8 cellular contexts compared by ENCODE assay signal in the genomic region with DNA sequence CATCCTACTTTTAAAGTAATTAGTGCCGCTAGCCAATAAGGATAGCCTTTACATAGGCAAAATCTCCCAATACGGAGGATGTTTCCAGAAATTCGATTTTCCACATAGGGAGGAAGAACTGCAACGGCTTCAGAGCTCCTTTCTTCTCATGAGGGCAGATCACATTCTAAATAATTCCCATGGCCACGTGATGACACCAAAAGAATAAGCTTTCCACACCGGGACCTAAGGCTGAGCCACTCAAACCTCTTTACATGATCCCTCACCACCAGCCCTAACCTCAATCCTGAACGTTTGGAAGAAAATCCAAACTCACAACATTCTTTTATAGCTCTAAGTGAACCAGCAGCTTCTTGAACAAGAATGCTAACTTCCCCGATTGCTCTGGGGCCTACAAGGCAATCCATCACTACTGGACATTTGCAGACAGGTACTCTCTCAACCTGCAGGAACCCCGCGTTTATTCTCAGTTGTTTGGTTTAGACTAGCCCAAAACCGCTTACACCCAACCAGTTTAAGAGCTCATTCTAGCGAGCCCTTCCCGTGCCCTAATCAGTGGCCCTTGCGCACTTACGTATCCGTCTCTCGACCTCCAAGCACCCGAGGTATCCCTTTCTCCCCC. TPM values are rescaled to one million over a fixed set of nuclear protein-coding genes. Genes with fewer than 3 reads are reported as not detected.
DNase-seq lines count a peak whose midpoint lies in the region; ATAC-seq, FAIRE-seq and TF ChIP-seq lines count a peak whose summit lies in the region.

No MANE protein-coding gene starts in this region.

- H3K56ac ChIP-seq in H1 (replicated peaks; ENCODE audit: insufficient read length, low read depth, low read length) = peak overlapping the region; percentile 52

- TF ChIP-seq EP300 in H1 (IDR thresholded peaks at IDR 0.05; ENCODE audit: borderline replicate concordance in 1 of 2, low read depth in 2 of 2, low read length in 2 of 2) = no peak

- H3K27ac ChIP-seq in 22Rv1 (peak overlapping the region; percentile 89), Peyer's patch (peak overlapping the region; percentile 76 to 93 (median 82)), H1 (ENCODE audit: low read depth, low read length) (peak overlapping the region; percentile 68; the same call in 1 of the 2 replicates)

- no peaks in the 10 kb centered on the region for H3K9me3 Mint-ChIP-seq in nephron

- no peaks in the 10 kb centered on the region for H4K20me1 ChIP-seq in H1 (replicated peaks in 1 of 2; ENCODE audit: control insufficient read depth in 1 of 2, insufficient read depth in 2 of 2, low read length in 2 of 2)

- peak; percentile 32 for FAIRE-seq in H1 (lab: Jason Lieb, UNC)

- no peaks in the 10 kb centered on the region; the same call in 1 of the 2 replicates for H3K79me1 ChIP-seq in H1 (ENCODE audit: low read depth, low read length)

- H2BK20ac ChIP-seq in H1 (ENCODE audit: low read length) = no peak overlapping the region

- CTCF ChIA-PET in H1 (lab: Charles Lee; ENCODE audit: partially characterized antibody) = interaction anchor here (0.7 to 3.7 kb wide), 20 partner anchors 10 to 788 kb away, joined by 3 to 30 read pairs (median 6); no protein-coding TSS in a partner anchor

- no peak overlapping the region for H2BK12ac ChIP-seq in H1 (ENCODE audit: low read depth, low read length)

- peak overlapping the region; percentile 80 to 97 for H3K4me2 ChIP-seq in H1 (ENCODE audit: insufficient read depth in 1 of 2, low read depth in 2 of 2, low read length in 2 of 2)

- H3K27me3 ChIP-seq in Peyer's patch = no peaks in the 10 kb centered on the region
- H3K27me3 ChIP-seq in H1 (replicated peaks in 1 of 4; ENCODE audit: control insufficient read depth in 3 of 4, extremely low read depth in 1 of 4, insufficient read depth in 3 of 4, low read length in 3 of 4) = no peaks in the 10 kb centered on the region

- H3K36me3 ChIP-seq in Peyer's patch (no peaks in the 10 kb centered on the region), H1 (ENCODE audit: control insufficient read depth in 2 of 4, insufficient read depth in 4 of 4, low read length in 3 of 4) (peaks cover 0 to 15% (median 7%) of the 10 kb centered on the region in 4 experiments; a peak in 4 of 8 replicates)

- H3K9ac ChIP-seq in H1 (replicated peaks in 1 of 4; ENCODE audit: extremely low read depth in 1 of 4, low read depth in 3 of 4, low read length in 3 of 4) = peak overlapping the region; percentile 56 to 86 (median 72)

- H3K79me2 ChIP-seq in H1 (ENCODE audit: control insufficient read depth in 1 of 2, insufficient read depth in 2 of 2, low read length in 2 of 2) = peaks cover 0 to 53% of the 10 kb centered on the region in 2 experiments; a peak in 3 of 4 replicates

- H3K18ac ChIP-seq in H1 (ENCODE audit: extremely low read depth, low read length) = peak overlapping the region; percentile 56

- no peak overlapping the region for H3K23ac ChIP-seq in H1 (ENCODE audit: insufficient read length)

- TF ChIP-seq CTCF in 22Rv1 (IDR thresholded peaks at IDR 0.05) (no peak), Peyer's patch (IDR thresholded peaks at IDR 0.05) (no peak), H1 (IDR thresholded peaks at IDR 0.05; ENCODE audit: control extremely low read depth in 1 of 3, insufficient read depth in 1 of 3, low read depth in 1 of 3, low read length in 3 of 3) (no peak), nephron (IDR thresholded peaks at IDR 0.05; ENCODE audit: unreplicated experiment in 3 of 3) (no peak)

- peak overlapping the region; percentile 3 for H4K5ac ChIP-seq in H1 (ENCODE audit: insufficient read length, low read depth, low read length)

- no peak overlapping the region for H3K14ac ChIP-seq in H1 (ENCODE audit: insufficient read length)

- H3K4me3 ChIP-seq in GM08714 (ENCODE audit: low read length) = peak overlapping the region; percentile 74
- H3K4me3 ChIP-seq in Peyer's patch = peak overlapping the region; percentile 60 to 97 (median 87)
- H3K4me3 ChIP-seq in H1 (ENCODE audit: extremely low read depth in 1 of 4, insufficient read depth in 2 of 4, low read depth in 3 of 4, low read length in 4 of 4) = peak overlapping the region; percentile 70 to 98 (median 86)

- H4K91ac ChIP-seq in H1 (replicated peaks; ENCODE audit: insufficient read length, low read length) = peak overlapping the region; percentile 46

- ATAC-seq in HG02852 (IDR thresholded peaks at IDR 0.05; ENCODE audit: unreplicated experiment) = no peak
- no peak for ATAC-seq in HG03439 (IDR thresholded peaks at IDR 0.05; ENCODE audit: unreplicated experiment)

- peak overlapping the region; percentile 68; the same call in 1 of the 2 replicates for H2AFZ ChIP-seq in H1 (ENCODE audit: low read length)

- 14% methylated on average over 18 of the region's 18 CpGs; no CpG with 5 or more reads in 1 of the 2 experiments for WGBS in H1 (ENCODE audit: extremely low coverage in 1 of 2, insufficient coverage in 1 of 2, insufficient read length in 1 of 2, insufficient replicate concordance in 2 of 2, low coverage in 1 of 2, low lambda C conversion rate in 2 of 2, missing lambda C conversion rate in 1 of 2), 2 experiments

- no peak for TF ChIP-seq RAD21 in H1 (IDR thresholded peaks at IDR 0.05 in 1 of 2, conservative IDR thresholded peaks at IDR 0.05 in 1 of 2; ENCODE audit: low read depth in 2 of 2, low read length in 2 of 2)

- H3K4me1 ChIP-seq in Peyer's patch (peaks cover 0 to 12% (median 4%) of the 10 kb centered on the region in 4 donors), H1 (replicated peaks in 1 of 4; ENCODE audit: control insufficient read depth in 3 of 4, insufficient read depth in 4 of 4, low read length in 3 of 4) (peaks cover 3 to 6% (median 4%) of the 10 kb centered on the region in 4 experiments; a peak in 5 of 7 replicates)

- no peak overlapping the region for H2BK120ac ChIP-seq in H1 (replicated peaks; ENCODE audit: low read depth, low read length)

- H3K4me3 Mint-ChIP-seq in nephron = peak overlapping the region; percentile 95 to 97 (median 96)

- peaks cover 10% of the 10 kb centered on the region for H3K36me3 Mint-ChIP-seq in nephron (ENCODE audit: low read depth)

- H3K4me1 Mint-ChIP-seq in nephron = peaks cover 47% of the 10 kb centered on the region

- no peaks in the 10 kb centered on the region for H3K9me3 ChIP-seq in Peyer's patch
- H3K9me3 ChIP-seq in H1 (ENCODE audit: insufficient read depth in 2 of 2, low read depth in 1 of 2, low read length in 1 of 2) = no peaks in the 10 kb centered on the region

- peak overlapping the region; percentile 74 to 96 (median 84) for H3K27ac Mint-ChIP-seq in nephron

- no peaks in the 10 kb centered on the region for H3K27me3 Mint-ChIP-seq in nephron (ENCODE audit: low read depth)

- peaks cover 10% of the 10 kb centered on the region for H3K23me2 ChIP-seq in H1 (ENCODE audit: low read depth, low read length)

- 0 out of 2 replicates have a peak overlapping the region, but pooled peaks have one; percentile 75 for H4K8ac ChIP-seq in H1 (ENCODE audit: extremely low read depth, insufficient read depth, low read length)

- no peak overlapping the region for H2BK15ac ChIP-seq in H1 (ENCODE audit: low read length)

- H3K4ac ChIP-seq in H1 (replicated peaks; ENCODE audit: insufficient read length, low read depth, low read length) = peak overlapping the region; percentile 17

- H2BK5ac ChIP-seq in H1 (ENCODE audit: low read depth, low read length) = peak overlapping the region; percentile 38; the same call in 1 of the 2 replicates

- POLR2A ChIA-PET in H1 (lab: Charles Lee; ENCODE audit: partially characterized antibody) = interaction anchor here (0.6 to 3.7 kb wide), 8 partner anchors 10 to 1092 kb away, joined by 3 to 22 read pairs (median 4); partner anchors contain the start of gene IPO8

- TF ChIP-seq POLR2A in Peyer's patch (IDR thresholded peaks at IDR 0.05) = no peak
- 0 out of 3 replicates have a peak, but pooled peaks of 1 of the 2 experiments have one; percentile 35 for TF ChIP-seq POLR2A in H1 (IDR thresholded peaks at IDR 0.05; ENCODE audit: control extremely low read depth in 1 of 2, low read depth in 2 of 2, low read length in 2 of 2)

- no peak for DNase-seq in Peyer's patch
- DNase-seq in H1 (ENCODE audit: low read depth in 1 of 2, low spot score in 2 of 2) = no peak
- DNase-seq in T1000 (lab: John Stamatoyannopoulos, UW) = no peak

- H2AK5ac ChIP-seq in H1 (ENCODE audit: low read depth, low read length) = no peak overlapping the region

TF ChIP-seq in H1, 55 proteins besides CTCF, POLR2A, EP300 and RAD21 (continues in another document):
- TF ChIP-seq PHF8 (conservative IDR thresholded peaks at IDR 0.05; ENCODE audit: low read depth, low read length) (no peak), RXRA (IDR thresholded peaks at IDR 0.05; ENCODE audit: insufficient read depth, low read depth, low read length) (no peak), CHD1 (IDR thresholded peaks at IDR 0.05; ENCODE audit: low read depth, low read length) (no peak)
- TF ChIP-seq, protein P1, sequence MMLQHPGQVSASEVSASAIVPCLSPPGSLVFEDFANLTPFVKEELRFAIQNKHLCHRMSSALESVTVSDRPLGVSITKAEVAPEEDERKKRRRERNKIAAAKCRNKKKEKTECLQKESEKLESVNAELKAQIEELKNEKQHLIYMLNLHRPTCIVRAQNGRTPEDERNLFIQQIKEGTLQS (IDR thresholded peaks at IDR 0.05; ENCODE audit: insufficient read depth, low read depth, low read length) = no peak

RNA-seq across cellular contexts. Expression of gene CAPRIN2, which starts 0.9 kb away (rescaled TPM):
- 100 to 1,000 TPM in 1 of 4 donors, 10 to 100 TPM in 3; 16.1 to 153 (median 28.1) TPM for total RNA-seq in Peyer's patch
- 51.5 and 52.0 TPM in 2 replicates for total RNA-seq in H1 (2021; fragmentation: NEBNext Ultra II Directional; extraction: Animal tissue kit (Norgen Biotek cat#: 25700))
- 20.1 and 24.8 TPM in 2 replicates for polyA plus RNA-seq in H1 (2011; rRNA removed)
- polyA plus RNA-seq in H1 (2011; cell fraction: cytosol; rRNA removed) = 29.2 TPM
- 54.0 TPM for polyA plus RNA-seq in H1 (2011; cell fraction: nucleus; rRNA removed)
- 34.0 to 50.4 TPM (median 46.9 TPM) in 4 replicates for polyA plus RNA-seq in H1 (2012, experiment 1 of 2)
- polyA plus RNA-seq in H1 (2012, experiment 2 of 2) = 2.5 TPM
- 57.2 TPM for polyA plus RNA-seq in H1 (2013, experiment 1 of 2)
- polyA plus RNA-seq in H1 (2013, experiment 2 of 2) = 52.9 TPM
- 23.5 and 31.6 TPM in 2 replicates for polyA minus RNA-seq in H1 (2011; rRNA and poly(A)+ RNA removed)
- polyA minus RNA-seq in H1 (2011; cell fraction: cytosol; rRNA and poly(A)+ RNA removed) = 21.5 TPM
- polyA minus RNA-seq in H1 (2011; cell fraction: nucleus; rRNA and poly(A)+ RNA removed) = 63.0 TPM

RNA-seq across cellular contexts. Expression of gene IPO8, which starts 58.2 kb away (rescaled TPM):
- 10 to 100 TPM; 40.1 to 65.2 (median 59.3) TPM for total RNA-seq in Peyer's patch
- total RNA-seq in H1 (2021; fragmentation: NEBNext Ultra II Directional; extraction: Animal tissue kit (Norgen Biotek cat#: 25700)) = 51.0 and 59.8 TPM in 2 replicates
- 7.2 and 10.2 TPM in 2 replicates for polyA plus RNA-seq in H1 (2011; rRNA removed)
- polyA plus RNA-seq in H1 (2011; cell fraction: cytosol; rRNA removed) = 10.7 TPM
- polyA plus RNA-seq in H1 (2011; cell fraction: nucleus; rRNA removed) = 6.0 TPM
- 24.4 to 30.9 TPM (median 29.4 TPM) in 4 replicates for polyA plus RNA-seq in H1 (2012, experiment 1 of 2)
- 1.7 TPM for polyA plus RNA-seq in H1 (2012, experiment 2 of 2)
- 24.2 TPM for polyA plus RNA-seq in H1 (2013, experiment 1 of 2)
- 24.5 TPM for polyA plus RNA-seq in H1 (2013, experiment 2 of 2)
- 41.5 and 65.4 TPM in 2 replicates for polyA minus RNA-seq in H1 (2011; rRNA and poly(A)+ RNA removed)
- polyA minus RNA-seq in H1 (2011; cell fraction: cytosol; rRNA and poly(A)+ RNA removed) = 19.4 TPM
- 29.1 TPM for polyA minus RNA-seq in H1 (2011; cell fraction: nucleus; rRNA and poly(A)+ RNA removed)
